Comparison of ENCODE assay signal across 1 cellular context in genomic region chr2:226524381-226524843, GRCh38.
TF ChIP-seq lines count a peak whose summit lies in the region.

No MANE protein-coding gene starts in this region.

TF ChIP-seq in HepG2, 621 proteins besides CTCF, POLR2A, EP300 and RAD21 (continued from another document):
- no peak for TF ChIP-seq ZNF597 (CRISPR knock-in tag; IDR thresholded peaks at IDR 0.05)
- no peak for TF ChIP-seq ZFAT (CRISPR knock-in tag; conservative IDR thresholded peaks at IDR 0.05)
- TF ChIP-seq ZNF362 (CRISPR knock-in tag; IDR thresholded peaks at IDR 0.05; ENCODE audit: borderline replicate concordance): no peak
- TF ChIP-seq, protein P1, sequence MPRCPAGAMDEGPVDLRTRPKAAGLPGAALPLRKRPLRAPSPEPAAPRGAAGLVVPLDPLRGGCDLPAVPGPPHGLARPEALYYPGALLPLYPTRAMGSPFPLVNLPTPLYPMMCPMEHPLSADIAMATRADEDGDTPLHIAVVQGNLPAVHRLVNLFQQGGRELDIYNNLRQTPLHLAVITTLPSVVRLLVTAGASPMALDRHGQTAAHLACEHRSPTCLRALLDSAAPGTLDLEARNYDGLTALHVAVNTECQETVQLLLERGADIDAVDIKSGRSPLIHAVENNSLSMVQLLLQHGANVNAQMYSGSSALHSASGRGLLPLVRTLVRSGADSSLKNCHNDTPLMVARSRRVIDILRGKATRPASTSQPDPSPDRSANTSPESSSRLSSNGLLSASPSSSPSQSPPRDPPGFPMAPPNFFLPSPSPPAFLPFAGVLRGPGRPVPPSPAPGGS (CRISPR knock-in tag; IDR thresholded peaks at IDR 0.05): no peak
- no peak for TF ChIP-seq FOXO1 (CRISPR knock-in tag; IDR thresholded peaks at IDR 0.05)
- TF ChIP-seq ZNF549 (CRISPR knock-in tag; IDR thresholded peaks at IDR 0.05): no peak
- TF ChIP-seq ATM (IDR thresholded peaks at IDR 0.05; ENCODE audit: borderline replicate concordance): no peak
- no peak for TF ChIP-seq HES4 (CRISPR knock-in tag; IDR thresholded peaks at IDR 0.05; ENCODE audit: borderline replicate concordance)
- TF ChIP-seq, protein P2, sequence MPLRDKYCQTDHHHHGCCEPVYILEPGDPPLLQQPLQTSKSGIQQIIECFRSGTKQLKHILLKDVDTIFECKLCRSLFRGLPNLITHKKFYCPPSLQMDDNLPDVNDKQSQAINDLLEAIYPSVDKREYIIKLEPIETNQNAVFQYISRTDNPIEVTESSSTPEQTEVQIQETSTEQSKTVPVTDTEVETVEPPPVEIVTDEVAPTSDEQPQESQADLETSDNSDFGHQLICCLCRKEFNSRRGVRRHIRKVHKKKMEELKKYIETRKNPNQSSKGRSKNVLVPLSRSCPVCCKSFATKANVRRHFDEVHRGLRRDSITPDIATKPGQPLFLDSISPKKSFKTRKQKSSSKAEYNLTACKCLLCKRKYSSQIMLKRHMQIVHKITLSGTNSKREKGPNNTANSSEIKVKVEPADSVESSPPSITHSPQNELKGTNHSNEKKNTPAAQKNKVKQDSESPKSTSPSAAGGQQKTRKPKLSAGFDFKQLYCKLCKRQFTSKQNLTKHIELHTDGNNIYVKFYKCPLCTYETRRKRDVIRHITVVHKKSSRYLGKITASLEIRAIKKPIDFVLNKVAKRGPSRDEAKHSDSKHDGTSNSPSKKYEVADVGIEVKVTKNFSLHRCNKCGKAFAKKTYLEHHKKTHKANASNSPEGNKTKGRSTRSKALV (CRISPR knock-in tag; IDR thresholded peaks at IDR 0.05): no peak
- no peak for TF ChIP-seq ZZZ3 (CRISPR knock-in tag; IDR thresholded peaks at IDR 0.05; ENCODE audit: borderline replicate concordance)
- TF ChIP-seq SRF (IDR thresholded peaks at IDR 0.05; ENCODE audit: low read depth, low read length): peak; percentile 73; the same call in 1 of the 2 replicates
